Comparison of ENCODE assay signal across 1 cellular context in the genomic region with DNA sequence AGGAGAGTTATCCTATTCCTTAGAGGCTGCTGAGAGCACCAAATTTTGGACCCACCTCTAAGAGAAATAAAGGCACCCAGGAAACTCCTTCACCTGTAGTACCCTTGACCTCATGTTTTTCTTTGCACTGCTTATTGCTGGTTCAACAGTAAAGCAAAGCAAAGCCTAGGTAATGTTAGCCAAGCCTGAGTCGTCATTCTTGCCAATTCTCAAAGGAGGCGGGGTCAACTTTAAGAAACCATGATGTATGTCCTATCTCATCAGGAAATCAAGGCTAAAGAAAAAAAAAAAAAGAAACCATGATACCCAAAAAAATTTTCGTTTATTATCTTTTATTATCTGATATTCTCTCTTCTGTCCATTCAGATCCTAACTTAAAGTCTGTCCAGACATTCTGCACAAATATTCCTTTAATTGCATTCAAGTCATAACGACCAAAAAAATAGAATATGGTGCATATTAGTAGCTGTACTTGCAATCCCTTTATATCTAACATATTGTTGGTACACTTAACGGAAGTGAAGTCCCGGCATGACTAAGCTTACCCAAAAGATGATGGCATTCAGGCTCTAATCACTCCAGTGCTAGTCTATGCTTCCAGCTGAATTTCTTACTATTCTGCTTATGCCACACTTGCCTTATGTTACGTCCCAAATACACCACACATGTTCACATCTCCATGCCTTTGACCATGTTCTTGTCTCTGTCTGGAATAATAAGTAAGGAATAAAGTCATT.
TF ChIP-seq lines count a peak whose summit lies in the region.

No MANE protein-coding gene starts in this region.

TF ChIP-seq in GM23338, 12 proteins besides CTCF, POLR2A, EP300 and RAD21 (continued from another document):
- TF ChIP-seq, protein P1, sequence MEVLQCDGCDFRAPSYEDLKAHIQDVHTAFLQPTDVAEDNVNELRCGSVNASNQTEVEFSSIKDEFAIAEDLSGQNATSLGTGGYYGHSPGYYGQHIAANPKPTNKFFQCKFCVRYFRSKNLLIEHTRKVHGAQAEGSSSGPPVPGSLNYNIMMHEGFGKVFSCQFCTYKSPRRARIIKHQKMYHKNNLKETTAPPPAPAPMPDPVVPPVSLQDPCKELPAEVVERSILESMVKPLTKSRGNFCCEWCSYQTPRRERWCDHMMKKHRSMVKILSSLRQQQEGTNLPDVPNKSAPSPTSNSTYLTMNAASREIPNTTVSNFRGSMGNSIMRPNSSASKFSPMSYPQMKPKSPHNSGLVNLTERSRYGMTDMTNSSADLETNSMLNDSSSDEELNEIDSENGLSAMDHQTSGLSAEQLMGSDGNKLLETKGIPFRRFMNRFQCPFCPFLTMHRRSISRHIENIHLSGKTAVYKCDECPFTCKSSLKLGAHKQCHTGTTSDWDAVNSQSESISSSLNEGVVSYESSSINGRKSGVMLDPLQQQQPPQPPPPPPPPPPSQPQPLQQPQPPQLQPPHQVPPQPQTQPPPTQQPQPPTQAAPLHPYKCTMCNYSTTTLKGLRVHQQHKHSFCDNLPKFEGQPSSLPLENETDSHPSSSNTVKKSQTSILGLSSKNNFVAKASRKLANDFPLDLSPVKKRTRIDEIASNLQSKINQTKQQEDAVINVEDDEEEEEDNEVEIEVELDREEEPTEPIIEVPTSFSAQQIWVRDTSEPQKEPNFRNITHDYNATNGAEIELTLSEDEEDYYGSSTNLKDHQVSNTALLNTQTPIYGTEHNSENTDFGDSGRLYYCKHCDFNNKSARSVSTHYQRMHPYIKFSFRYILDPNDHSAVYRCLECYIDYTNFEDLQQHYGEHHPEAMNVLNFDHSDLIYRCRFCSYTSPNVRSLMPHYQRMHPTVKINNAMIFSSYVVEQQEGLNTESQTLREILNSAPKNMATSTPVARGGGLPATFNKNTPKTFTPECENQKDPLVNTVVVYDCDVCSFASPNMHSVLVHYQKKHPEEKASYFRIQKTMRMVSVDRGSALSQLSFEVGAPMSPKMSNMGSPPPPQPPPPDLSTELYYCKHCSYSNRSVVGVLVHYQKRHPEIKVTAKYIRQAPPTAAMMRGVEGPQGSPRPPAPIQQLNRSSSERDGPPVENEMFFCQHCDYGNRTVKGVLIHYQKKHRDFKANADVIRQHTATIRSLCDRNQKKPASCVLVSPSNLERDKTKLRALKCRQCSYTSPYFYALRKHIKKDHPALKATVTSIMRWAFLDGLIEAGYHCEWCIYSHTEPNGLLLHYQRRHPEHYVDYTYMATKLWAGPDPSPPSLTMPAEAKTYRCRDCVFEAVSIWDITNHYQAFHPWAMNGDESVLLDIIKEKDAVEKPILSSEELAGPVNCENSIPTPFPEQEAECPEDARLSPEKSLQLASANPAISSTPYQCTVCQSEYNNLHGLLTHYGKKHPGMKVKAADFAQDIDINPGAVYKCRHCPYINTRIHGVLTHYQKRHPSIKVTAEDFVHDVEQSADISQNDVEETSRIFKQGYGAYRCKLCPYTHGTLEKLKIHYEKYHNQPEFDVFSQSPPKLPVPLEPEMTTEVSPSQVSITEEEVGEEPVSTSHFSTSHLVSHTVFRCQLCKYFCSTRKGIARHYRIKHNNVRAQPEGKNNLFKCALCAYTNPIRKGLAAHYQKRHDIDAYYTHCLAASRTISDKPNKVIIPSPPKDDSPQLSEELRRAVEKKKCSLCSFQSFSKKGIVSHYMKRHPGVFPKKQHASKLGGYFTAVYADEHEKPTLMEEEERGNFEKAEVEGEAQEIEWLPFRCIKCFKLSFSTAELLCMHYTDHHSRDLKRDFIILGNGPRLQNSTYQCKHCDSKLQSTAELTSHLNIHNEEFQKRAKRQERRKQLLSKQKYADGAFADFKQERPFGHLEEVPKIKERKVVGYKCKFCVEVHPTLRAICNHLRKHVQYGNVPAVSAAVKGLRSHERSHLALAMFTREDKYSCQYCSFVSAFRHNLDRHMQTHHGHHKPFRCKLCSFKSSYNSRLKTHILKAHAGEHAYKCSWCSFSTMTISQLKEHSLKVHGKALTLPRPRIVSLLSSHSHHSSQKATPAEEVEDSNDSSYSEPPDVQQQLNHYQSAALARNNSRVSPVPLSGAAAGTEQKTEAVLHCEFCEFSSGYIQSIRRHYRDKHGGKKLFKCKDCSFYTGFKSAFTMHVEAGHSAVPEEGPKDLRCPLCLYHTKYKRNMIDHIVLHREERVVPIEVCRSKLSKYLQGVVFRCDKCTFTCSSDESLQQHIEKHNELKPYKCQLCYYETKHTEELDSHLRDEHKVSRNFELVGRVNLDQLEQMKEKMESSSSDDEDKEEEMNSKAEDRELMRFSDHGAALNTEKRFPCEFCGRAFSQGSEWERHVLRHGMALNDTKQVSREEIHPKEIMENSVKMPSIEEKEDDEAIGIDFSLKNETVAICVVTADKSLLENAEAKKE (CRISPR knock-in tag; IDR thresholded peaks at IDR 0.05) = no peak
- TF ChIP-seq, protein P2, sequence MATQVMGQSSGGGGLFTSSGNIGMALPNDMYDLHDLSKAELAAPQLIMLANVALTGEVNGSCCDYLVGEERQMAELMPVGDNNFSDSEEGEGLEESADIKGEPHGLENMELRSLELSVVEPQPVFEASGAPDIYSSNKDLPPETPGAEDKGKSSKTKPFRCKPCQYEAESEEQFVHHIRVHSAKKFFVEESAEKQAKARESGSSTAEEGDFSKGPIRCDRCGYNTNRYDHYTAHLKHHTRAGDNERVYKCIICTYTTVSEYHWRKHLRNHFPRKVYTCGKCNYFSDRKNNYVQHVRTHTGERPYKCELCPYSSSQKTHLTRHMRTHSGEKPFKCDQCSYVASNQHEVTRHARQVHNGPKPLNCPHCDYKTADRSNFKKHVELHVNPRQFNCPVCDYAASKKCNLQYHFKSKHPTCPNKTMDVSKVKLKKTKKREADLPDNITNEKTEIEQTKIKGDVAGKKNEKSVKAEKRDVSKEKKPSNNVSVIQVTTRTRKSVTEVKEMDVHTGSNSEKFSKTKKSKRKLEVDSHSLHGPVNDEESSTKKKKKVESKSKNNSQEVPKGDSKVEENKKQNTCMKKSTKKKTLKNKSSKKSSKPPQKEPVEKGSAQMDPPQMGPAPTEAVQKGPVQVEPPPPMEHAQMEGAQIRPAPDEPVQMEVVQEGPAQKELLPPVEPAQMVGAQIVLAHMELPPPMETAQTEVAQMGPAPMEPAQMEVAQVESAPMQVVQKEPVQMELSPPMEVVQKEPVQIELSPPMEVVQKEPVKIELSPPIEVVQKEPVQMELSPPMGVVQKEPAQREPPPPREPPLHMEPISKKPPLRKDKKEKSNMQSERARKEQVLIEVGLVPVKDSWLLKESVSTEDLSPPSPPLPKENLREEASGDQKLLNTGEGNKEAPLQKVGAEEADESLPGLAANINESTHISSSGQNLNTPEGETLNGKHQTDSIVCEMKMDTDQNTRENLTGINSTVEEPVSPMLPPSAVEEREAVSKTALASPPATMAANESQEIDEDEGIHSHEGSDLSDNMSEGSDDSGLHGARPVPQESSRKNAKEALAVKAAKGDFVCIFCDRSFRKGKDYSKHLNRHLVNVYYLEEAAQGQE (IDR thresholded peaks at IDR 0.05; ENCODE audit: unreplicated experiment) = no peak
- no peak for TF ChIP-seq EZH2 (IDR thresholded peaks at IDR 0.05; ENCODE audit: low read depth, unreplicated experiment)
